Comparison of ENCODE assay signal across 1 cellular context in the genomic region with DNA sequence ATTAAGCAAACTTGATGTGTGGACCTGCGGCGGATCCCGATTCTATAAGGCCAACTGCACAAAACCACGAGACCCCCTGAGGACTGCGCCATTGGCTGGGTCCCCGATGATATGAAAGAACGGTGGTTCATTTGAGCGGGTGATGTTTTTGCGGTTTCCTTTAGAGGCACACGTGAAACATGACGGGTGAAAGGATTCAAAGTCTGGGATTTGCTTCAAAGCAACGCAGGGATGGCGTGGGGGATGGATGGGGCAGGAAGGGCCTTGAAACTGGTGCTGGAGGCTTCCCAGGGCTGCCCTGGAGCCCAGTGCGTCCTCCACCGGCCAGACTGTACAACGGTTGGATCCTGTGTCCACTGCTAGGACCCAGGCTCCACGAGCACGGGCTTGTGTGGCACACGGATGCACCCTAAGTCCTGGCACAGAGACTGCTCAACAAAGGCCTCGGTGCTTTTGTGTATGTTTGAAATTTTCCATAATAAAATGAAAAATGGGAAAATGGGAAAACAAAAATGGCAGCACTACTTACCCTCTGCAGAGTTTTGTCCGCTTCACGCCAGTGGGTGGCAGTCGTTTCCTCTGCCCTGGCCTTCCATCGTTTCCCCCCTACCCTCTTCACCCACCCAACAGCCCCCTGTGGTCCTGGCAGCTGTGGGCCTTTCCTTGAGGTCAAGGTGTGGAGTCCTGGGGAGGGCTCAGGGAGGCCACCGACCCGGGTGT.
TF ChIP-seq lines count a peak whose summit lies in the region.

No MANE protein-coding gene starts in this region.

TF ChIP-seq in GM12878, 131 proteins besides CTCF, POLR2A, EP300 and RAD21:
- TF ChIP-seq ATF2 (IDR thresholded peaks at IDR 0.05; ENCODE audit: low read length) (no peak), ZNF622 (IDR thresholded peaks at IDR 0.05) (no peak), HDAC6 (IDR thresholded peaks at IDR 0.05; ENCODE audit: unreplicated experiment) (no peak), ZNF687 (IDR thresholded peaks at IDR 0.05) (no peak), GATAD2B (conservative IDR thresholded peaks at IDR 0.05; ENCODE audit: low read depth) (no peak), HDGF (IDR thresholded peaks at IDR 0.05) (no peak), BHLHE40 (IDR thresholded peaks at IDR 0.05; ENCODE audit: borderline replicate concordance in 1 of 2, low read depth in 2 of 2, low read length in 1 of 2) (no peak)
- TF ChIP-seq, protein P1, sequence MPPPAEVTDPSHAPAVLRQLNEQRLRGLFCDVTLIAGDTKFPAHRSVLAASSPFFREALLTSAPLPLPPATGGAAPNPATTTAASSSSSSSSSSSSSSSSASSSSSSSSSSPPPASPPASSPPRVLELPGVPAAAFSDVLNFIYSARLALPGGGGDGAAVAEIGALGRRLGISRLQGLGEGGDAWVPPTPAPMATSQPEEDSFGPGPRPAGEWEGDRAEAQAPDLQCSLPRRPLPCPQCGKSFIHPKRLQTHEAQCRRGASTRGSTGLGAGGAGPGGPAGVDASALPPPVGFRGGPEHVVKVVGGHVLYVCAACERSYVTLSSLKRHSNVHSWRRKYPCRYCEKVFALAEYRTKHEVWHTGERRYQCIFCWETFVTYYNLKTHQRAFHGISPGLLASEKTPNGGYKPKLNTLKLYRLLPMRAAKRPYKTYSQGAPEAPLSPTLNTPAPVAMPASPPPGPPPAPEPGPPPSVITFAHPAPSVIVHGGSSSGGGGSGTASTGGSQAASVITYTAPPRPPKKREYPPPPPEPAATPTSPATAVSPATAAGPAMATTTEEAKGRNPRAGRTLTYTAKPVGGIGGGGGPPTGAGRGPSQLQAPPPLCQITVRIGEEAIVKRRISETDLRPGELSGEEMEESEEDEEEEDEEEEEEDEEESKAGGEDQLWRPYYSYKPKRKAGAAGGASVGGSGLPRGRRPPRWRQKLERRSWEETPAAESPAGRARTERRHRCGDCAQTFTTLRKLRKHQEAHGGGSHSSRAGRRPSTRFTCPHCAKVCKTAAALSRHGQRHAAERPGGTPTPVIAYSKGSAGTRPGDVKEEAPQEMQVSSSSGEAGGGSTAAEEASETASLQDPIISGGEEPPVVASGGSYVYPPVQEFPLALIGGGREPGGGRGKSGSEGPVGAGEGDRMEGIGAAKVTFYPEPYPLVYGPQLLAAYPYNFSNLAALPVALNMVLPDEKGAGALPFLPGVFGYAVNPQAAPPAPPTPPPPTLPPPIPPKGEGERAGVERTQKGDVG (CRISPR knock-in tag; IDR thresholded peaks at IDR 0.05), result no peak
